ENCODE assay signal across 30 cellular contexts in genomic region chr13:79591493-79591892, GRCh38.
"Had no signal": no experiment of that assay in that cellular context is flagged by ENCODE, and none has a peak within 500 bp of the region (broad histone marks: within the 10 kb centered on the region; RNA-seq: fewer than 3 reads in every experiment).

No MANE protein-coding gene starts in this region.

- H3K27me3 ChIP-seq: ascending aorta, dorsolateral prefrontal cortex, esophagus muscularis mucosa, gastroesophageal sphincter, heart right ventricle had no signal

- H3K4me3 ChIP-seq: ascending aorta, coronary artery, dorsolateral prefrontal cortex, esophagus muscularis mucosa, gastroesophageal sphincter, heart right ventricle had no signal

- H3K4me1 ChIP-seq: ascending aorta, esophagus muscularis mucosa, gastroesophageal sphincter, heart right ventricle had no signal

- H3K27ac ChIP-seq: ascending aorta, coronary artery, dorsolateral prefrontal cortex, esophagus muscularis mucosa, gastroesophageal sphincter, heart right ventricle had no signal

- H3K9me3 ChIP-seq: ascending aorta, esophagus muscularis mucosa had no signal

- DNase-seq: activated CD4-positive, alpha-beta memory T cell treated with anti-CD3 and anti-CD28 coated beads, Interleukin-2, amount 10 ng/mL, durations not matched to agents 7 days and 5 days; activated CD4-positive, alpha-beta T cell treated with anti-CD3 and anti-CD28 coated beads for 1 hour; activated CD4-positive, alpha-beta T cell treated with anti-CD3 and anti-CD28 coated beads for 4 hours; activated CD4-positive, alpha-beta T cell treated with anti-CD3 and anti-CD28 coated beads, Interleukin-2, amount 10 ng/mL, durations not matched to agents 7 days and 5 days; activated CD4-positive, alpha-beta T cell treated with anti-CD3 and anti-CD28 coated beads, Interleukin-2, amount 50 U/mL, for 4 hours; activated CD8-positive, alpha-beta memory T cell treated with anti-CD3 and anti-CD28 coated beads, Interleukin-2, amount 50 U/mL, for 48 hours; activated gamma-delta T cell; activated naive CD4-positive, alpha-beta T cell; activated naive CD4-positive, alpha-beta T cell treated with anti-CD3 and anti-CD28 coated beads, Interleukin-2, amount 10 ng/mL, durations not matched to agents 7 days and 5 days; activated naive CD8-positive, alpha-beta T cell treated with anti-CD3 and anti-CD28 coated beads, Interleukin-2, amount 10 ng/mL, durations not matched to agents 7 days and 5 days; activated T-cell treated with anti-CD3 and anti-CD28 coated beads for 4 hours; activated T-cell treated with anti-CD3 and anti-CD28 coated beads, Interleukin-2, amount 50 U/mL, for 24 hours; activated T-cell treated with anti-CD3 and anti-CD28 coated beads, Interleukin-2, amount 50 U/mL, for 72 hours; dorsolateral prefrontal cortex; effector memory CD4-positive, alpha-beta T cell; endodermal cell; erythroblast; foreskin melanocyte; heart right ventricle; hippocampal formation; T-helper 17 cell had no signal

- H3K9me3 Mint-ChIP-seq: activated CD4-positive, alpha-beta memory T cell treated with anti-CD3 and anti-CD28 coated beads, Interleukin-2, amount 10 ng/mL, durations not matched to agents 7 days and 5 days; activated CD4-positive, alpha-beta T cell treated with anti-CD3 and anti-CD28 coated beads, Interleukin-2, amount 10 ng/mL, durations not matched to agents 7 days and 5 days; activated naive CD4-positive, alpha-beta T cell treated with anti-CD3 and anti-CD28 coated beads, Interleukin-2, amount 10 ng/mL, durations not matched to agents 7 days and 5 days; central memory CD8-positive, alpha-beta T cell had no signal

- ATAC-seq: activated naive CD4-positive, alpha-beta T cell treated with anti-CD3 and anti-CD28 coated beads, Interleukin-2, amount 50 U/mL, for 72 hours; activated T-cell treated with anti-CD3 and anti-CD28 coated beads, Interleukin-2, amount 50 U/mL, for 72 hours; gastroesophageal sphincter; heart right ventricle; T-helper 17 cell; WTC11 had no signal

- H3K27ac Mint-ChIP-seq: activated CD4-positive, alpha-beta memory T cell treated with anti-CD3 and anti-CD28 coated beads, Interleukin-2, amount 10 ng/mL, durations not matched to agents 7 days and 5 days; activated CD4-positive, alpha-beta T cell treated with anti-CD3 and anti-CD28 coated beads, Interleukin-2, amount 10 ng/mL, durations not matched to agents 7 days and 5 days; activated naive CD4-positive, alpha-beta T cell treated with anti-CD3 and anti-CD28 coated beads, Interleukin-2, amount 10 ng/mL, durations not matched to agents 7 days and 5 days; activated naive CD4-positive, alpha-beta T cell treated with anti-CD3 and anti-CD28 coated beads, Interleukin-2, amount 50 U/mL, for 72 hours; activated naive CD8-positive, alpha-beta T cell treated with anti-CD3 and anti-CD28 coated beads, Interleukin-2, amount 10 ng/mL, durations not matched to agents 7 days and 5 days; activated T-cell treated with anti-CD3 and anti-CD28 coated beads, Interleukin-2, amount 50 U/mL, for 24 hours; activated T-cell treated with anti-CD3 and anti-CD28 coated beads, Interleukin-2, amount 50 U/mL, for 72 hours; brain; dendritic cell treated with granulocyte-macrophage colony-stimulating factor and Interleukin-4, amounts not matched to agents 40 ng/mL and 50 ng/mL, for 4 days; endodermal cell; T-helper 17 cell; WTC11 had no signal

- H3K27me3 Mint-ChIP-seq: activated CD4-positive, alpha-beta memory T cell treated with anti-CD3 and anti-CD28 coated beads, Interleukin-2, amount 10 ng/mL, durations not matched to agents 7 days and 5 days; activated CD4-positive, alpha-beta T cell treated with anti-CD3 and anti-CD28 coated beads, Interleukin-2, amount 10 ng/mL, durations not matched to agents 7 days and 5 days; activated naive CD4-positive, alpha-beta T cell treated with anti-CD3 and anti-CD28 coated beads, Interleukin-2, amount 10 ng/mL, durations not matched to agents 7 days and 5 days; central memory CD8-positive, alpha-beta T cell; dendritic cell treated with granulocyte-macrophage colony-stimulating factor and Interleukin-4, amounts not matched to agents 40 ng/mL and 50 ng/mL, for 4 days had no signal

- H3K36me3 ChIP-seq: ascending aorta, esophagus muscularis mucosa, gastroesophageal sphincter, heart right ventricle had no signal

- H3K4me1 Mint-ChIP-seq: activated CD4-positive, alpha-beta memory T cell treated with anti-CD3 and anti-CD28 coated beads, Interleukin-2, amount 10 ng/mL, durations not matched to agents 7 days and 5 days; activated CD4-positive, alpha-beta T cell treated with anti-CD3 and anti-CD28 coated beads, Interleukin-2, amount 10 ng/mL, durations not matched to agents 7 days and 5 days; activated naive CD4-positive, alpha-beta T cell treated with anti-CD3 and anti-CD28 coated beads, Interleukin-2, amount 10 ng/mL, durations not matched to agents 7 days and 5 days; activated naive CD8-positive, alpha-beta T cell treated with anti-CD3 and anti-CD28 coated beads, Interleukin-2, amount 10 ng/mL, durations not matched to agents 7 days and 5 days; brain; central memory CD8-positive, alpha-beta T cell; endodermal cell; T-helper 17 cell had no signal

- H3K36me3 Mint-ChIP-seq: activated naive CD4-positive, alpha-beta T cell treated with anti-CD3 and anti-CD28 coated beads, Interleukin-2, amount 10 ng/mL, durations not matched to agents 7 days and 5 days; activated naive CD4-positive, alpha-beta T cell treated with anti-CD3 and anti-CD28 coated beads, Interleukin-2, amount 50 U/mL, for 72 hours; activated naive CD8-positive, alpha-beta T cell treated with anti-CD3 and anti-CD28 coated beads, Interleukin-2, amount 10 ng/mL, durations not matched to agents 7 days and 5 days; brain had no signal

- H3K4me3 Mint-ChIP-seq: activated CD4-positive, alpha-beta memory T cell treated with anti-CD3 and anti-CD28 coated beads, Interleukin-2, amount 10 ng/mL, durations not matched to agents 7 days and 5 days; activated CD4-positive, alpha-beta T cell treated with anti-CD3 and anti-CD28 coated beads, Interleukin-2, amount 10 ng/mL, durations not matched to agents 7 days and 5 days; activated naive CD4-positive, alpha-beta T cell treated with anti-CD3 and anti-CD28 coated beads, Interleukin-2, amount 10 ng/mL, durations not matched to agents 7 days and 5 days; activated naive CD8-positive, alpha-beta T cell treated with anti-CD3 and anti-CD28 coated beads, Interleukin-2, amount 10 ng/mL, durations not matched to agents 7 days and 5 days; activated T-cell treated with anti-CD3 and anti-CD28 coated beads, Interleukin-2, amount 50 U/mL, for 24 hours; activated T-cell treated with anti-CD3 and anti-CD28 coated beads, Interleukin-2, amount 50 U/mL, for 72 hours; brain; central memory CD8-positive, alpha-beta T cell; dendritic cell treated with granulocyte-macrophage colony-stimulating factor and Interleukin-4, amounts not matched to agents 40 ng/mL and 50 ng/mL, for 4 days; endodermal cell; T-helper 17 cell; WTC11 had no signal
